Comparison of ENCODE assay signal across 1 cellular context in genomic region chr7:121294448-121294992, GRCh38.
TF ChIP-seq lines count a peak whose summit lies in the region.

No MANE protein-coding gene starts in this region.

TF ChIP-seq in K562, 482 proteins besides CTCF, POLR2A, EP300 and RAD21 (continued from another document and continues in another):
- TF ChIP-seq RHOXF2B (CRISPR knock-in tag; conservative IDR thresholded peaks at IDR 0.05) (no peak), ZNF589 (CRISPR knock-in tag; IDR thresholded peaks at IDR 0.05; ENCODE audit: low read depth) (0 out of 2 replicates have a peak, but pooled peaks have one; percentile 53), FOXA3 (CRISPR knock-in tag; conservative IDR thresholded peaks at IDR 0.05 in 1 of 2, IDR thresholded peaks at IDR 0.05 in 1 of 2) (no peak), RBBP5 (IDR thresholded peaks at IDR 0.05; ENCODE audit: borderline replicate concordance, insufficient read depth, low read length, poor library complexity, severe bottlenecking) (no peak), ZNF41 (CRISPR knock-in tag; conservative IDR thresholded peaks at IDR 0.05) (peak; percentile 60; the same call in 1 of the 2 replicates), PBX2 (CRISPR knock-in tag; IDR thresholded peaks at IDR 0.05; ENCODE audit: low read depth) (no peak), PBX2 (tag; conservative IDR thresholded peaks at IDR 0.05; ENCODE audit: low read depth) (no peak), NFRKB (IDR thresholded peaks at IDR 0.05; ENCODE audit: low read depth) (no peak), PHF8 (IDR thresholded peaks at IDR 0.05; ENCODE audit: borderline replicate concordance, low read length) (no peak), ZBTB7A (IDR thresholded peaks at IDR 0.05; ENCODE audit: borderline replicate concordance, control insufficient read depth, low read depth, low read length) (no peak), PHB (CRISPR knock-in tag; IDR thresholded peaks at IDR 0.05) (no peak), PREB (CRISPR knock-in tag; IDR thresholded peaks at IDR 0.05) (no peak), ZNF740 (CRISPR knock-in tag; IDR thresholded peaks at IDR 0.05) (no peak), ZNF740 (tag; IDR thresholded peaks at IDR 0.05) (peak in 1 of 2 experiments; percentile 84; a peak in 2 of 4 replicates), ARID2 (IDR thresholded peaks at IDR 0.05) (no peak), ZNF395 (CRISPR knock-in tag; IDR thresholded peaks at IDR 0.05) (no peak; the same call in 1 of the 2 replicates), MEIS2 (IDR thresholded peaks at IDR 0.05; ENCODE audit: partially characterized antibody) (no peak), GTF2A2 (tag; IDR thresholded peaks at IDR 0.05) (peak; percentile 82), ZNF133 (CRISPR knock-in tag; IDR thresholded peaks at IDR 0.05) (no peak), MECOM (CRISPR knock-in tag; IDR thresholded peaks at IDR 0.05) (peak; percentile 44; the same call in 1 of the 2 replicates), ZNF644 (tag; IDR thresholded peaks at IDR 0.05; ENCODE audit: low read depth) (peak; percentile 92; the same call in 1 of the 2 replicates), NFXL1 (CRISPR knock-in tag; IDR thresholded peaks at IDR 0.05) (no peak), NR2C1 (IDR thresholded peaks at IDR 0.05) (no peak), NR2C1 (tag; IDR thresholded peaks at IDR 0.05) (peak; percentile 70; the same call in 1 of the 2 replicates), DACH1 (IDR thresholded peaks at IDR 0.05; ENCODE audit: partially characterized antibody) (no peak), DIDO1 (tag; IDR thresholded peaks at IDR 0.05; ENCODE audit: low read depth) (no peak), SMAD2 (IDR thresholded peaks at IDR 0.05; ENCODE audit: low read depth, low read length) (no peak), NFYB (IDR thresholded peaks at IDR 0.05; ENCODE audit: extremely low read depth, insufficient read length) (no peak), ZNF12 (CRISPR knock-in tag; IDR thresholded peaks at IDR 0.05) (no peak), IRF2 (CRISPR knock-in tag; IDR thresholded peaks at IDR 0.05) (no peak), C11orf30 (IDR thresholded peaks at IDR 0.05; ENCODE audit: low read depth) (no peak), HLTF (IDR thresholded peaks at IDR 0.05) (no peak), ZZZ3 (IDR thresholded peaks at IDR 0.05) (no peak), SP1 (CRISPR knock-in tag; IDR thresholded peaks at IDR 0.05) (no peak), ZNF253 (CRISPR knock-in tag; conservative IDR thresholded peaks at IDR 0.05) (no peak), STAT5B (CRISPR knock-in tag; IDR thresholded peaks at IDR 0.05) (no peak), TOE1 (IDR thresholded peaks at IDR 0.05; ENCODE audit: borderline replicate concordance) (no peak), TOE1 (CRISPR knock-in tag; IDR thresholded peaks at IDR 0.05; ENCODE audit: borderline replicate concordance, low read depth) (no peak), ZNF551 (CRISPR knock-in tag; IDR thresholded peaks at IDR 0.05) (no peak), E2F3 (CRISPR knock-in tag; IDR thresholded peaks at IDR 0.05) (no peak), TFAP4 (CRISPR knock-in tag; IDR thresholded peaks at IDR 0.05; ENCODE audit: borderline replicate concordance) (no peak), HDAC8 (tag; IDR thresholded peaks at IDR 0.05) (peak; percentile 70), TEAD1 (CRISPR knock-in tag; IDR thresholded peaks at IDR 0.05) (peak in 1 of 2 experiments; percentile 75; a peak in 1 of 4 replicates), ZBTB8A (IDR thresholded peaks at IDR 0.05; ENCODE audit: partially characterized antibody) (no peak), KLF16 (IDR thresholded peaks at IDR 0.05) (no peak), DMBX1 (CRISPR knock-in tag; IDR thresholded peaks at IDR 0.05; ENCODE audit: borderline replicate concordance) (peak; percentile 90), CEBPG (CRISPR knock-in tag; IDR thresholded peaks at IDR 0.05) (no peak), CEBPG (tag; conservative IDR thresholded peaks at IDR 0.05 in 1 of 2, IDR thresholded peaks at IDR 0.05 in 1 of 2) (no peak), RFX5 (IDR thresholded peaks at IDR 0.05; ENCODE audit: low read depth, low read length) (no peak), SMARCB1 (IDR thresholded peaks at IDR 0.05; ENCODE audit: insufficient read length, low read depth) (no peak), RUNX1 (IDR thresholded peaks at IDR 0.05; ENCODE audit: low read depth) (no peak), THAP7 (CRISPR knock-in tag; IDR thresholded peaks at IDR 0.05) (no peak), CCAR2 (IDR thresholded peaks at IDR 0.05; ENCODE audit: low read depth, low read length) (no peak), ZNF263 (CRISPR knock-in tag; IDR thresholded peaks at IDR 0.05; ENCODE audit: borderline replicate concordance) (no peak)
- TF ChIP-seq, protein P1, sequence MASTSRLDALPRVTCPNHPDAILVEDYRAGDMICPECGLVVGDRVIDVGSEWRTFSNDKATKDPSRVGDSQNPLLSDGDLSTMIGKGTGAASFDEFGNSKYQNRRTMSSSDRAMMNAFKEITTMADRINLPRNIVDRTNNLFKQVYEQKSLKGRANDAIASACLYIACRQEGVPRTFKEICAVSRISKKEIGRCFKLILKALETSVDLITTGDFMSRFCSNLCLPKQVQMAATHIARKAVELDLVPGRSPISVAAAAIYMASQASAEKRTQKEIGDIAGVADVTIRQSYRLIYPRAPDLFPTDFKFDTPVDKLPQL (IDR thresholded peaks at IDR 0.05; ENCODE audit: extremely low read depth, insufficient read length) = no peak
- TF ChIP-seq, protein P2, sequence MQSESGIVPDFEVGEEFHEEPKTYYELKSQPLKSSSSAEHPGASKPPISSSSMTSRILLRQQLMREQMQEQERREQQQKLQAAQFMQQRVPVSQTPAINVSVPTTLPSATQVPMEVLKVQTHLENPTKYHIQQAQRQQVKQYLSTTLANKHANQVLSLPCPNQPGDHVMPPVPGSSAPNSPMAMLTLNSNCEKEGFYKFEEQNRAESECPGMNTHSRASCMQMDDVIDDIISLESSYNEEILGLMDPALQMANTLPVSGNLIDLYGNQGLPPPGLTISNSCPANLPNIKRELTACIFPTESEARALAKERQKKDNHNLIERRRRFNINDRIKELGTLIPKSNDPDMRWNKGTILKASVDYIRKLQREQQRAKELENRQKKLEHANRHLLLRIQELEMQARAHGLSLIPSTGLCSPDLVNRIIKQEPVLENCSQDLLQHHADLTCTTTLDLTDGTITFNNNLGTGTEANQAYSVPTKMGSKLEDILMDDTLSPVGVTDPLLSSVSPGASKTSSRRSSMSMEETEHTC (IDR thresholded peaks at IDR 0.05) = no peak
- TF ChIP-seq, protein P3, sequence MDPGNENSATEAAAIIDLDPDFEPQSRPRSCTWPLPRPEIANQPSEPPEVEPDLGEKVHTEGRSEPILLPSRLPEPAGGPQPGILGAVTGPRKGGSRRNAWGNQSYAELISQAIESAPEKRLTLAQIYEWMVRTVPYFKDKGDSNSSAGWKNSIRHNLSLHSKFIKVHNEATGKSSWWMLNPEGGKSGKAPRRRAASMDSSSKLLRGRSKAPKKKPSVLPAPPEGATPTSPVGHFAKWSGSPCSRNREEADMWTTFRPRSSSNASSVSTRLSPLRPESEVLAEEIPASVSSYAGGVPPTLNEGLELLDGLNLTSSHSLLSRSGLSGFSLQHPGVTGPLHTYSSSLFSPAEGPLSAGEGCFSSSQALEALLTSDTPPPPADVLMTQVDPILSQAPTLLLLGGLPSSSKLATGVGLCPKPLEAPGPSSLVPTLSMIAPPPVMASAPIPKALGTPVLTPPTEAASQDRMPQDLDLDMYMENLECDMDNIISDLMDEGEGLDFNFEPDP (CRISPR knock-in tag; IDR thresholded peaks at IDR 0.05) = no peak
- TF ChIP-seq, protein P4, sequence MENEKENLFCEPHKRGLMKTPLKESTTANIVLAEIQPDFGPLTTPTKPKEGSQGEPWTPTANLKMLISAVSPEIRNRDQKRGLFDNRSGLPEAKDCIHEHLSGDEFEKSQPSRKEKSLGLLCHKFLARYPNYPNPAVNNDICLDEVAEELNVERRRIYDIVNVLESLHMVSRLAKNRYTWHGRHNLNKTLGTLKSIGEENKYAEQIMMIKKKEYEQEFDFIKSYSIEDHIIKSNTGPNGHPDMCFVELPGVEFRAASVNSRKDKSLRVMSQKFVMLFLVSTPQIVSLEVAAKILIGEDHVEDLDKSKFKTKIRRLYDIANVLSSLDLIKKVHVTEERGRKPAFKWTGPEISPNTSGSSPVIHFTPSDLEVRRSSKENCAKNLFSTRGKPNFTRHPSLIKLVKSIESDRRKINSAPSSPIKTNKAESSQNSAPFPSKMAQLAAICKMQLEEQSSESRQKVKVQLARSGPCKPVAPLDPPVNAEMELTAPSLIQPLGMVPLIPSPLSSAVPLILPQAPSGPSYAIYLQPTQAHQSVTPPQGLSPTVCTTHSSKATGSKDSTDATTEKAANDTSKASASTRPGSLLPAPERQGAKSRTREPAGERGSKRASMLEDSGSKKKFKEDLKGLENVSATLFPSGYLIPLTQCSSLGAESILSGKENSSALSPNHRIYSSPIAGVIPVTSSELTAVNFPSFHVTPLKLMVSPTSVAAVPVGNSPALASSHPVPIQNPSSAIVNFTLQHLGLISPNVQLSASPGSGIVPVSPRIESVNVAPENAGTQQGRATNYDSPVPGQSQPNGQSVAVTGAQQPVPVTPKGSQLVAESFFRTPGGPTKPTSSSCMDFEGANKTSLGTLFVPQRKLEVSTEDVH (IDR thresholded peaks at IDR 0.05; ENCODE audit: low read depth, partially characterized antibody) = no peak
- TF ChIP-seq, protein P5, sequence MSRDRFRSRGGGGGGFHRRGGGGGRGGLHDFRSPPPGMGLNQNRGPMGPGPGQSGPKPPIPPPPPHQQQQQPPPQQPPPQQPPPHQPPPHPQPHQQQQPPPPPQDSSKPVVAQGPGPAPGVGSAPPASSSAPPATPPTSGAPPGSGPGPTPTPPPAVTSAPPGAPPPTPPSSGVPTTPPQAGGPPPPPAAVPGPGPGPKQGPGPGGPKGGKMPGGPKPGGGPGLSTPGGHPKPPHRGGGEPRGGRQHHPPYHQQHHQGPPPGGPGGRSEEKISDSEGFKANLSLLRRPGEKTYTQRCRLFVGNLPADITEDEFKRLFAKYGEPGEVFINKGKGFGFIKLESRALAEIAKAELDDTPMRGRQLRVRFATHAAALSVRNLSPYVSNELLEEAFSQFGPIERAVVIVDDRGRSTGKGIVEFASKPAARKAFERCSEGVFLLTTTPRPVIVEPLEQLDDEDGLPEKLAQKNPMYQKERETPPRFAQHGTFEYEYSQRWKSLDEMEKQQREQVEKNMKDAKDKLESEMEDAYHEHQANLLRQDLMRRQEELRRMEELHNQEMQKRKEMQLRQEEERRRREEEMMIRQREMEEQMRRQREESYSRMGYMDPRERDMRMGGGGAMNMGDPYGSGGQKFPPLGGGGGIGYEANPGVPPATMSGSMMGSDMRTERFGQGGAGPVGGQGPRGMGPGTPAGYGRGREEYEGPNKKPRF (IDR thresholded peaks at IDR 0.05; ENCODE audit: low read depth, low read length) = no peak
